In the genomic region with DNA sequence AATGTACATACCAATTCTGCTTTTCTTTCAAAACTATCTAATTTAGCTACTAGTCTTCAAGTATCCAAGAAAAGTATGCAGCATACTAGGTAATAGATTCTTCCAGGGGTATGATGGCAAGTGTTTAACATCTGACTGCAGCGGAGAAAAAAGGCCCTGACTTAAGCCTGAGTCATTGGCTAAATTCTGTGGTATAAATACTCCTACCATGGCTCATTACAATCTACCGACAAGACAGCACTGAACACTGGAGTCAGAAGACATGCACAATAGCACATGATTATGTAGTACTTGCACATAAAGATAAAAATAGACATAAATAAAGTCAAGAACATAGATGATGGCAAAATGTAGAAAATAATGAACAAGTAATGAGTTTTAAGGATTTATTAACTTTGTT, we compare ENCODE assay signal across 18 cellular contexts.
A peak's percentile ranks its signal among the peaks of the same experiment; 100 is the strongest.
DNase-seq lines count a peak whose midpoint lies in the region; ATAC-seq lines count a peak whose summit lies in the region.
"Had no signal": no experiment of that assay in that cellular context is flagged by ENCODE, and none has a peak within 500 bp of the region (broad histone marks: within the 10 kb centered on the region; RNA-seq: fewer than 3 reads in every experiment).

No MANE protein-coding gene starts in this region.

- H3K4me1 Mint-ChIP-seq in T-cell = no peaks in the 10 kb centered on the region
- H3K4me1 Mint-ChIP-seq: activated T-helper 17 cell treated with anti-CD3 and anti-CD28 coated beads, Interleukin-2, amount 50 U/mL, for 72 hours had no signal

- ATAC-seq in T-cell (replicated peaks in 1 of 4) = no peak
- no peak for ATAC-seq in stimulated activated naive CD8-positive, alpha-beta T cell treated with anti-CD3 and anti-CD28 coated beads, Interleukin-15, Interleukin-2, amounts not matched to agents 100 U/mL and 50 U/mL, for 24 hours
- ATAC-seq: activated T-helper 17 cell treated with anti-CD3 and anti-CD28 coated beads, Interleukin-2, amount 50 U/mL, for 72 hours; SK-N-SH treated with all-trans-retinoic acid at 6 μM for 48 hours had no signal

- CTCF ChIA-PET in T-cell (lab: Charles Lee) = no interaction called here

- no peak overlapping the region for H3K27ac Mint-ChIP-seq in T-cell
- H3K27ac Mint-ChIP-seq: activated T-helper 17 cell treated with anti-CD3 and anti-CD28 coated beads, Interleukin-2, amount 50 U/mL, for 72 hours had no signal

- POLR2A ChIA-PET in T-cell (lab: Charles Lee) = no interaction called here

- peaks cover 6 to 16% (median 11%) of the 10 kb centered on the region in 3 donors for H3K9me3 Mint-ChIP-seq in T-cell
- H3K9me3 Mint-ChIP-seq: H9 had no signal

- peak; percentile 76 for DNase-seq in EH (ENCODE audit: low read depth)
- peak; percentile 72 for DNase-seq in M059J (ENCODE audit: low read depth)
- DNase-seq in dedifferentiated amniotic fluid mesenchymal stem cell (ENCODE audit: extremely low spot score) = peak; percentile 75
- DNase-seq in non-pigmented ciliary epithelial cell (ENCODE audit: low read depth) = peak; percentile 71
- no peak for DNase-seq in cerebellum (ENCODE audit: low spot score)
- DNase-seq in T-cell = no peak
- DNase-seq in epidermal melanocyte (ENCODE audit: insufficient read length, low spot score) = no peak
- no peak for DNase-seq in stimulated activated naive CD8-positive, alpha-beta T cell treated with anti-CD3 and anti-CD28 coated beads, Interleukin-15, Interleukin-2, amounts not matched to agents 100 U/mL and 50 U/mL, for 24 hours
- DNase-seq: anterior cingulate cortex; DMS79 treated with DMSO at 0.1 percent for 48 hours; dorsolateral prefrontal cortex; foreskin melanocyte; NCI-H345; stimulated activated naive CD4-positive, alpha-beta T cell treated with Interleukin-2 at 50 U/mL for 16 hours; uterus had no signal

- no peaks in the 10 kb centered on the region for H3K36me3 Mint-ChIP-seq in T-cell

- no peaks in the 10 kb centered on the region for H3K27me3 Mint-ChIP-seq in T-cell
- H3K27me3 Mint-ChIP-seq: activated T-helper 17 cell treated with anti-CD3 and anti-CD28 coated beads, Interleukin-2, amount 50 U/mL, for 72 hours had no signal

- no peak overlapping the region for H3K4me3 Mint-ChIP-seq in T-cell
- H3K4me3 Mint-ChIP-seq: activated T-helper 17 cell treated with anti-CD3 and anti-CD28 coated beads, Interleukin-2, amount 50 U/mL, for 72 hours; H9 had no signal

Comparison
In these comparisons a context has a peak if more than half of its experiments do, and no peak if none do; other contexts are left out.
1. DNase-seq: peak in EH (single experiment), M059J (single experiment), dedifferentiated amniotic fluid mesenchymal stem cell (single experiment) and non-pigmented ciliary epithelial cell (single experiment); none in cerebellum (single experiment), T-cell (0 of 34), epidermal melanocyte (single experiment) and stimulated activated naive CD8-positive, alpha-beta T cell treated with anti-CD3 and anti-CD28 coated beads, Interleukin-15, Interleukin-2, amounts not matched to agents 100 U/mL and 50 U/mL, for 24 hours (single experiment).